16 cellular contexts compared by ENCODE assay signal in genomic region chr2:239758325-239758877, GRCh38.
A peak's percentile ranks its signal among the peaks of the same experiment; 100 is the strongest.
DNase-seq lines count a peak whose midpoint lies in the region; ATAC-seq and TF ChIP-seq lines count a peak whose summit lies in the region.
"Had no signal": no experiment of that assay in that cellular context is flagged by ENCODE, and none has a peak within 500 bp of the region (broad histone marks: within the 10 kb centered on the region; RNA-seq: fewer than 3 reads in every experiment).

No MANE protein-coding gene starts in this region.

- H3F3A ChIP-seq in GM23338 (replicated peaks; ENCODE audit: low read depth): no peaks in the 10 kb centered on the region

- 0 out of 2 replicates have a peak overlapping the region, but pooled peaks have one; percentile 38 for H2AFZ ChIP-seq in GM23338

- POLR2A ChIA-PET in RWPE1 (lab: Yijun Ruan, JAX; ENCODE audit: low non-redundant PET): no interaction called here

- no peaks in the 10 kb centered on the region for H3K27me3 ChIP-seq in GM23338 (ENCODE audit: insufficient read depth)

- H3K4me2 ChIP-seq in GM23338: no peak overlapping the region

- H3K36me3 ChIP-seq in GM23338 (ENCODE audit: insufficient read depth): no peaks in the 10 kb centered on the region

- no peak overlapping the region for H3K4me3 ChIP-seq in GM23338
- H3K4me3 ChIP-seq: SK-N-MC had no signal

- TF ChIP-seq CTCF in GM23338 (conservative IDR thresholded peaks at IDR 0.05; ENCODE audit: low read depth in 2 of 2) (no peak), RWPE1 (conservative IDR thresholded peaks at IDR 0.05; ENCODE audit: low read depth) (no peak), omental fat pad (IDR thresholded peaks at IDR 0.05) (no peak)

- peak overlapping the region; percentile 91 for H3K27ac Mint-ChIP-seq in GM23338
- no peak overlapping the region for H3K27ac Mint-ChIP-seq in stimulated activated naive B cell treated with anti-CD40 and anti-IgM and Interleukin-4, amounts not matched to agents 10 μg/mL and 1 μg/mL and 100 μg/mL, for 72 hours

- peaks cover 9% of the 10 kb centered on the region for H3K4me1 Mint-ChIP-seq in GM23338
- H3K4me1 Mint-ChIP-seq in stimulated activated naive B cell treated with anti-CD40 and anti-IgM and Interleukin-4, amounts not matched to agents 10 μg/mL and 1 μg/mL and 100 μg/mL, for 72 hours: peaks cover 0 to 4% of the 10 kb centered on the region in 2 donors

- no peak overlapping the region for H3K27ac ChIP-seq in GM23338 (ENCODE audit: low read depth)
- H3K27ac ChIP-seq in RWPE1: no peak overlapping the region
- H3K27ac ChIP-seq in epithelial cell of prostate: no peak overlapping the region
- H3K27ac ChIP-seq: C4-2B, SK-N-MC had no signal

- peaks cover 4% of the 10 kb centered on the region for H3K27me3 Mint-ChIP-seq in GM23338 (ENCODE audit: insufficient read depth, low read depth, poor library complexity)
- peaks cover 4 to 15% of the 10 kb centered on the region in 2 donors for H3K27me3 Mint-ChIP-seq in stimulated activated naive B cell treated with anti-CD40 and anti-IgM and Interleukin-4, amounts not matched to agents 10 μg/mL and 1 μg/mL and 100 μg/mL, for 72 hours

- CTCF ChIA-PET in RWPE1 (lab: Yijun Ruan, JAX): no interaction called here

- H3K79me2 ChIP-seq in GM23338 (replicated peaks; ENCODE audit: insufficient read depth): no peaks in the 10 kb centered on the region

- no peak for DNase-seq in GM23338 (ENCODE audit: low spot score)
- DNase-seq in RWPE1 (ENCODE audit: low spot score): peak; percentile 68
- peak; percentile 14 for DNase-seq in epithelial cell of prostate (ENCODE audit: low read depth, low spot score)
- DNase-seq in omental fat pad (ENCODE audit: low spot score): no peak
- DNase-seq in NAMALWA (ENCODE audit: low spot score): no peak
- DNase-seq in stimulated activated naive B cell treated with anti-CD40 and anti-IgM and Interleukin-4, amounts not matched to agents 10 μg/mL and 1 μg/mL and 100 μg/mL, for 72 hours: no peak
- DNase-seq: activated CD8-positive, alpha-beta memory T cell treated with anti-CD3 and anti-CD28 coated beads for 24 hours; activated effector memory CD4-positive, alpha-beta T cell treated with anti-CD3 and anti-CD28 coated beads, Interleukin-2, amount 50 U/mL, for 16 hours; endodermal cell; kidney; NCI-H1694; NCI-H82 had no signal

- peaks cover 6% of the 10 kb centered on the region for H3K9me2 ChIP-seq in GM23338 (ENCODE audit: insufficient read depth)

- peaks cover 4% of the 10 kb centered on the region; the same call in 2 of the 3 replicates for H3K9me3 Mint-ChIP-seq in GM23338
- H3K9me3 Mint-ChIP-seq in stimulated activated naive B cell treated with anti-CD40 and anti-IgM and Interleukin-4, amounts not matched to agents 10 μg/mL and 1 μg/mL and 100 μg/mL, for 72 hours: peaks cover 0 to 4% of the 10 kb centered on the region in 2 donors
- H3K9me3 Mint-ChIP-seq: endodermal cell had no signal

- no peaks in the 10 kb centered on the region for H4K20me1 ChIP-seq in GM23338 (replicated peaks; ENCODE audit: insufficient read depth)

- peak; percentile 57 for ATAC-seq in GM23338
- ATAC-seq in omental fat pad (ENCODE audit: low FRiP score): peak; percentile 76
- no peak for ATAC-seq in HG03439 (IDR thresholded peaks at IDR 0.05; ENCODE audit: unreplicated experiment)
- ATAC-seq in HG03045 (IDR thresholded peaks at IDR 0.05; ENCODE audit: unreplicated experiment): no peak
- no peak for ATAC-seq in stimulated activated naive B cell treated with anti-CD40 and anti-IgM and Interleukin-4, amounts not matched to agents 10 μg/mL and 1 μg/mL and 100 μg/mL, for 72 hours (replicated peaks)

- no peaks in the 10 kb centered on the region for H3K36me3 Mint-ChIP-seq in GM23338 (ENCODE audit: low read depth)
- no peaks in the 10 kb centered on the region for H3K36me3 Mint-ChIP-seq in stimulated activated naive B cell treated with anti-CD40 and anti-IgM and Interleukin-4, amounts not matched to agents 10 μg/mL and 1 μg/mL and 100 μg/mL, for 72 hours

- no peaks in the 10 kb centered on the region for H3K4me1 ChIP-seq in GM23338 (ENCODE audit: insufficient read depth)

- H3K4me3 Mint-ChIP-seq in GM23338: no peak overlapping the region
- no peak overlapping the region for H3K4me3 Mint-ChIP-seq in stimulated activated naive B cell treated with anti-CD40 and anti-IgM and Interleukin-4, amounts not matched to agents 10 μg/mL and 1 μg/mL and 100 μg/mL, for 72 hours
- H3K4me3 Mint-ChIP-seq: endodermal cell had no signal

TF ChIP-seq in GM23338, 12 proteins besides CTCF, POLR2A, EP300 and RAD21 (continues in another document):
- TF ChIP-seq, protein P1, sequence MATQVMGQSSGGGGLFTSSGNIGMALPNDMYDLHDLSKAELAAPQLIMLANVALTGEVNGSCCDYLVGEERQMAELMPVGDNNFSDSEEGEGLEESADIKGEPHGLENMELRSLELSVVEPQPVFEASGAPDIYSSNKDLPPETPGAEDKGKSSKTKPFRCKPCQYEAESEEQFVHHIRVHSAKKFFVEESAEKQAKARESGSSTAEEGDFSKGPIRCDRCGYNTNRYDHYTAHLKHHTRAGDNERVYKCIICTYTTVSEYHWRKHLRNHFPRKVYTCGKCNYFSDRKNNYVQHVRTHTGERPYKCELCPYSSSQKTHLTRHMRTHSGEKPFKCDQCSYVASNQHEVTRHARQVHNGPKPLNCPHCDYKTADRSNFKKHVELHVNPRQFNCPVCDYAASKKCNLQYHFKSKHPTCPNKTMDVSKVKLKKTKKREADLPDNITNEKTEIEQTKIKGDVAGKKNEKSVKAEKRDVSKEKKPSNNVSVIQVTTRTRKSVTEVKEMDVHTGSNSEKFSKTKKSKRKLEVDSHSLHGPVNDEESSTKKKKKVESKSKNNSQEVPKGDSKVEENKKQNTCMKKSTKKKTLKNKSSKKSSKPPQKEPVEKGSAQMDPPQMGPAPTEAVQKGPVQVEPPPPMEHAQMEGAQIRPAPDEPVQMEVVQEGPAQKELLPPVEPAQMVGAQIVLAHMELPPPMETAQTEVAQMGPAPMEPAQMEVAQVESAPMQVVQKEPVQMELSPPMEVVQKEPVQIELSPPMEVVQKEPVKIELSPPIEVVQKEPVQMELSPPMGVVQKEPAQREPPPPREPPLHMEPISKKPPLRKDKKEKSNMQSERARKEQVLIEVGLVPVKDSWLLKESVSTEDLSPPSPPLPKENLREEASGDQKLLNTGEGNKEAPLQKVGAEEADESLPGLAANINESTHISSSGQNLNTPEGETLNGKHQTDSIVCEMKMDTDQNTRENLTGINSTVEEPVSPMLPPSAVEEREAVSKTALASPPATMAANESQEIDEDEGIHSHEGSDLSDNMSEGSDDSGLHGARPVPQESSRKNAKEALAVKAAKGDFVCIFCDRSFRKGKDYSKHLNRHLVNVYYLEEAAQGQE (IDR thresholded peaks at IDR 0.05; ENCODE audit: unreplicated experiment): no peak
- TF ChIP-seq EZH2phosphoT487 (IDR thresholded peaks at IDR 0.05; ENCODE audit: unreplicated experiment) (no peak), JUNB (IDR thresholded peaks at IDR 0.05; ENCODE audit: unreplicated experiment) (no peak), ZNF331 (CRISPR knock-in tag; IDR thresholded peaks at IDR 0.05; ENCODE audit: low read depth) (no peak)
- TF ChIP-seq, protein P2, sequence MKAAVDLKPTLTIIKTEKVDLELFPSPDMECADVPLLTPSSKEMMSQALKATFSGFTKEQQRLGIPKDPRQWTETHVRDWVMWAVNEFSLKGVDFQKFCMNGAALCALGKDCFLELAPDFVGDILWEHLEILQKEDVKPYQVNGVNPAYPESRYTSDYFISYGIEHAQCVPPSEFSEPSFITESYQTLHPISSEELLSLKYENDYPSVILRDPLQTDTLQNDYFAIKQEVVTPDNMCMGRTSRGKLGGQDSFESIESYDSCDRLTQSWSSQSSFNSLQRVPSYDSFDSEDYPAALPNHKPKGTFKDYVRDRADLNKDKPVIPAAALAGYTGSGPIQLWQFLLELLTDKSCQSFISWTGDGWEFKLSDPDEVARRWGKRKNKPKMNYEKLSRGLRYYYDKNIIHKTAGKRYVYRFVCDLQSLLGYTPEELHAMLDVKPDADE (IDR thresholded peaks at IDR 0.05): no peak

Comparison
In these comparisons a context has a peak if more than half of its experiments do, and no peak if none do; other contexts are left out.
1. ATAC-seq: peak in GM23338 (single experiment) and omental fat pad (single experiment); none in HG03439 (single experiment), HG03045 (single experiment) and stimulated activated naive B cell treated with anti-CD40 and anti-IgM and Interleukin-4, amounts not matched to agents 10 μg/mL and 1 μg/mL and 100 μg/mL, for 72 hours (0 of 2).
2. DNase-seq: peak in RWPE1 (single experiment) and epithelial cell of prostate (single experiment); none in GM23338 (single experiment), omental fat pad (single experiment), NAMALWA (single experiment) and stimulated activated naive B cell treated with anti-CD40 and anti-IgM and Interleukin-4, amounts not matched to agents 10 μg/mL and 1 μg/mL and 100 μg/mL, for 72 hours (single experiment).